1 cellular context compared by ENCODE assay signal in genomic region chr9:133396952-133397351, GRCh38.
TF ChIP-seq lines count a peak whose summit lies in the region.

No MANE protein-coding gene starts in this region.

TF ChIP-seq in GM23338, 12 proteins besides CTCF, POLR2A, EP300 and RAD21 (continued from another document):
- TF ChIP-seq REST (IDR thresholded peaks at IDR 0.05; ENCODE audit: unreplicated experiment): no peak
- TF ChIP-seq ZNF331 (CRISPR knock-in tag; IDR thresholded peaks at IDR 0.05; ENCODE audit: low read depth): no peak
